20 cellular contexts compared by ENCODE assay signal in the genomic region with DNA sequence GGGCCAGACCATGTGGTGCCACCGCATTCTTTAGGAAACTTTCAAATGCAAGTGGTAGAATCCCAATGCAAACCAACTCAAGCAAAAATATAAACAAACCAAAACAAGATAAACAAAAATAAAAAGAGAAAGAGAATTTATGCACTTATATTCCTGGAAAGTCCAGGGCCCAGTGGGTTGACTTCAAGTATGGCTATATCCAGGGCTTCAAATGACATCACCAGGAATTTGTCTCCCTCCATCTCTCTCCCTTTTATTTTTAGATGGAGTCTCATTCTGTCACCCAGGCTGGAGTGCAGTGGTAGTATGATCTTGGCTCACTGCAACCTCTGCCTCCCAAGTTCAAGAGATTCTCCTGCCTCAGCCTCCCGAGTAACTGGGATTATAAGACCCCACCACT. TPM values are rescaled to one million over a fixed set of nuclear protein-coding genes. Genes with fewer than 3 reads are reported as not detected.
DNase-seq lines count a peak whose midpoint lies in the region; ATAC-seq and TF ChIP-seq lines count a peak whose summit lies in the region.
"Had no signal": no experiment of that assay in that cellular context is flagged by ENCODE, and none has a peak within 500 bp of the region (broad histone marks: within the 10 kb centered on the region; RNA-seq: fewer than 3 reads in every experiment).

No MANE protein-coding gene starts in this region.

- TF ChIP-seq POLR2A in esophagus squamous epithelium (IDR thresholded peaks at IDR 0.05): no peak

- H3K27me3 ChIP-seq in esophagus squamous epithelium (no peaks in the 10 kb centered on the region), muscle layer of colon (ENCODE audit: control insufficient read depth in 1 of 2, insufficient read depth in 2 of 2, low read length in 2 of 2) (no peaks in the 10 kb centered on the region), stomach smooth muscle (ENCODE audit: control insufficient read depth in 1 of 2, insufficient read depth in 2 of 2, low read length in 2 of 2) (no peaks in the 10 kb centered on the region)
- H3K27me3 ChIP-seq: tibial nerve had no signal

- no peak for ATAC-seq in mucosa of descending colon
- ATAC-seq in activated T-helper 17 cell treated with anti-CD3 and anti-CD28 coated beads, Interleukin-2, amount 50 U/mL, for 72 hours (replicated peaks): no peak
- ATAC-seq: stimulated activated effector memory CD8-positive, alpha-beta T cell treated with anti-CD3 and anti-CD28 coated beads, Interleukin-12 subunit alpha, Interleukin-12 subunit beta, amount 100 ng/mL, for 72 hours; WTC11 had no signal

- no peak for DNase-seq in esophagus squamous epithelium (lab: John Stamatoyannopoulos, UW)
- no peak for DNase-seq in mucosa of descending colon
- no peak for DNase-seq in SHP77 (lab: John Stamatoyannopoulos, UW)
- no peak for DNase-seq in stimulated activated naive CD4-positive, alpha-beta T cell (lab: John Stamatoyannopoulos, UW)
- DNase-seq: activated CD4-positive, alpha-beta T cell treated with anti-CD3 and anti-CD28 coated beads, Interleukin-2, amount 50 U/mL, for 48 hours; activated naive CD4-positive, alpha-beta T cell; GDM1; MM.1S; NCI-H187 treated with DMSO at 0.1 percent for 48 hours; NCI-H2227 treated with DMSO at 0.1 percent for 48 hours; NCI-H774; occipital lobe had no signal

- H3K4me1 ChIP-seq in esophagus squamous epithelium: peaks cover 16 to 55% (median 32%) of the 10 kb centered on the region in 3 donors
- H3K4me1 ChIP-seq in muscle layer of colon (ENCODE audit: insufficient read depth, low read length): peaks cover 31% of the 10 kb centered on the region
- H3K4me1 ChIP-seq in stomach smooth muscle (ENCODE audit: control insufficient read depth, insufficient read depth, low read length): peaks cover 35% of the 10 kb centered on the region
- no peaks in the 10 kb centered on the region for H3K4me1 ChIP-seq in mucosa of descending colon (ENCODE audit: low read depth)

- no peaks in the 10 kb centered on the region for H3K9me3 Mint-ChIP-seq in activated T-helper 17 cell treated with anti-CD3 and anti-CD28 coated beads, Interleukin-2, amount 50 U/mL, for 72 hours
- H3K9me3 Mint-ChIP-seq: stimulated activated effector memory CD8-positive, alpha-beta T cell treated with anti-CD3 and anti-CD28 coated beads, Interleukin-12 subunit alpha, Interleukin-12 subunit beta, amount 100 ng/mL, for 72 hours; T-helper 2 cell treated with Interferon-gamma antibody and Interleukin-4, amounts not matched to agents 5 μg/mL and 100 μg/mL, for 36 hours; WTC11 had no signal

- H3K36me3 Mint-ChIP-seq in activated T-helper 17 cell treated with anti-CD3 and anti-CD28 coated beads, Interleukin-2, amount 50 U/mL, for 72 hours (ENCODE audit: low read depth): no peaks in the 10 kb centered on the region
- H3K36me3 Mint-ChIP-seq: stimulated activated effector memory CD8-positive, alpha-beta T cell treated with anti-CD3 and anti-CD28 coated beads, Interleukin-12 subunit alpha, Interleukin-12 subunit beta, amount 100 ng/mL, for 72 hours; WTC11 had no signal

- WGBS in esophagus squamous epithelium, 2 donors: 51 to 60% methylated on average over 2 of the region's 2 CpGs

- no peaks in the 10 kb centered on the region for H3K36me3 ChIP-seq in esophagus squamous epithelium
- no peaks in the 10 kb centered on the region for H3K36me3 ChIP-seq in muscle layer of colon (ENCODE audit: insufficient read depth, low read length)
- no peaks in the 10 kb centered on the region for H3K36me3 ChIP-seq in stomach smooth muscle (ENCODE audit: control insufficient read depth in 2 of 2, insufficient read depth in 2 of 2, low read length in 2 of 2)
- H3K36me3 ChIP-seq in mucosa of descending colon (ENCODE audit: low read depth): no peaks in the 10 kb centered on the region
- H3K36me3 ChIP-seq: tibial nerve had no signal

- TF ChIP-seq CTCF in VCaP (conservative IDR thresholded peaks at IDR 0.05): no peak
- TF ChIP-seq CTCF in esophagus squamous epithelium (IDR thresholded peaks at IDR 0.05): no peak
- no peak for TF ChIP-seq CTCF in mucosa of descending colon (IDR thresholded peaks at IDR 0.05)

- H3K9me3 ChIP-seq in esophagus squamous epithelium (no peaks in the 10 kb centered on the region), muscle layer of colon (ENCODE audit: low read length) (no peaks in the 10 kb centered on the region), stomach smooth muscle (ENCODE audit: control insufficient read depth in 2 of 2, low read length in 2 of 2) (no peaks in the 10 kb centered on the region), mucosa of descending colon (no peaks in the 10 kb centered on the region)
- H3K9me3 ChIP-seq: tibial nerve had no signal

- H3K27ac ChIP-seq in VCaP (peak overlapping the region; percentile 84), esophagus squamous epithelium (peak overlapping the region; percentile 62 to 85 (median 80)), muscle layer of colon (ENCODE audit: low read depth, low read length) (peak overlapping the region; percentile 94), stomach smooth muscle (ENCODE audit: low read length) (peak overlapping the region; percentile 74)
- H3K27ac ChIP-seq: tibial nerve had no signal

- no peak overlapping the region for H3K27ac Mint-ChIP-seq in activated T-helper 17 cell treated with anti-CD3 and anti-CD28 coated beads, Interleukin-2, amount 50 U/mL, for 72 hours
- H3K27ac Mint-ChIP-seq: stimulated activated effector memory CD8-positive, alpha-beta T cell treated with anti-CD3 and anti-CD28 coated beads, Interleukin-12 subunit alpha, Interleukin-12 subunit beta, amount 100 ng/mL, for 72 hours; T-helper 2 cell treated with Interferon-gamma antibody and Interleukin-4, amounts not matched to agents 5 μg/mL and 100 μg/mL, for 36 hours; WTC11 had no signal

- no peaks in the 10 kb centered on the region for H3K4me1 Mint-ChIP-seq in activated T-helper 17 cell treated with anti-CD3 and anti-CD28 coated beads, Interleukin-2, amount 50 U/mL, for 72 hours
- H3K4me1 Mint-ChIP-seq: stimulated activated effector memory CD8-positive, alpha-beta T cell treated with anti-CD3 and anti-CD28 coated beads, Interleukin-12 subunit alpha, Interleukin-12 subunit beta, amount 100 ng/mL, for 72 hours had no signal

- intact Hi-C loops in esophagus squamous epithelium (cut with DNase I): no loop called here
- intact Hi-C loops in mucosa of descending colon (cut with DNase I, micrococcal nuclease): no loop called here

- H3K9ac ChIP-seq in muscle layer of colon (ENCODE audit: low read length) (no peak overlapping the region), stomach smooth muscle (ENCODE audit: low read length in 2 of 2) (no peak overlapping the region)

- peaks cover 5% of the 10 kb centered on the region for H3K27me3 Mint-ChIP-seq in activated T-helper 17 cell treated with anti-CD3 and anti-CD28 coated beads, Interleukin-2, amount 50 U/mL, for 72 hours

- H3K4me3 Mint-ChIP-seq in activated T-helper 17 cell treated with anti-CD3 and anti-CD28 coated beads, Interleukin-2, amount 50 U/mL, for 72 hours: no peak overlapping the region
- H3K4me3 Mint-ChIP-seq: stimulated activated effector memory CD8-positive, alpha-beta T cell treated with anti-CD3 and anti-CD28 coated beads, Interleukin-12 subunit alpha, Interleukin-12 subunit beta, amount 100 ng/mL, for 72 hours; T-helper 2 cell treated with Interferon-gamma antibody and Interleukin-4, amounts not matched to agents 5 μg/mL and 100 μg/mL, for 36 hours; WTC11 had no signal

- H3K4me3 ChIP-seq in esophagus squamous epithelium (no peak overlapping the region), muscle layer of colon (ENCODE audit: low read depth in 1 of 2, low read length in 2 of 2) (no peak overlapping the region), stomach smooth muscle (ENCODE audit: low read length in 2 of 2) (no peak overlapping the region), mucosa of descending colon (no peak overlapping the region)
- H3K4me3 ChIP-seq: tibial nerve had no signal

RNA-seq across cellular contexts. Expression of a gene that starts 56.1 kb away (rescaled TPM):
- total RNA-seq in esophagus squamous epithelium (100 to 1,000 TPM in 1 of 4 donors, 10 to 100 TPM in 3; 55.0 to 168 (median 85.4) TPM), mucosa of descending colon (100 to 1,000 TPM in 2 of 3 donors, 10 to 100 TPM in 1; 99.9 to 261 (median 102) TPM)
- 100 to 1,000 TPM in 1 of 2 donors, 10 to 100 TPM in 1; 61.5 to 363 TPM for total RNA-seq in activated T-helper 17 cell treated with anti-CD3 and anti-CD28 coated beads, Interleukin-2, amount 50 U/mL, for 72 hours
